8 cellular contexts compared by ENCODE assay signal in genomic region chr12:108854453-108855283, GRCh38. TPM values are rescaled to one million over a fixed set of nuclear protein-coding genes. Genes with fewer than 3 reads are reported as not detected.
DNase-seq lines count a peak whose midpoint lies in the region; ATAC-seq, FAIRE-seq and TF ChIP-seq lines count a peak whose summit lies in the region.

No MANE protein-coding gene starts in this region.

- H3K4ac ChIP-seq in H1 (replicated peaks; ENCODE audit: insufficient read length, low read depth, low read length), result no peak overlapping the region

- CTCF ChIA-PET in PC-3 (lab: Charles Lee) (no interaction called here), H1 (lab: Charles Lee; ENCODE audit: partially characterized antibody) (no interaction called here)

- peak overlapping the region; percentile 44 for H3K4me3 Mint-ChIP-seq in nephron progenitor cell

- H2BK20ac ChIP-seq in H1 (ENCODE audit: low read length), result no peak overlapping the region

- peaks cover 21% of the 10 kb centered on the region for H3F3A ChIP-seq in PC-3 (ENCODE audit: low read length, unreplicated experiment)

- no TSS peak for BruUV-seq in PC-3 (replicated peaks; lab: Mats Ljungman, UMichigan)

- H2BK120ac ChIP-seq in H1 (replicated peaks; ENCODE audit: low read depth, low read length), result no peak overlapping the region

- ATAC-seq in PC-3, result peak; percentile 40
- ATAC-seq in GM18861 (IDR thresholded peaks at IDR 0.05; ENCODE audit: unreplicated experiment), result no peak
- ATAC-seq in GM19455 (IDR thresholded peaks at IDR 0.05; ENCODE audit: unreplicated experiment), result no peak

- TF ChIP-seq RAD21 in H1 (IDR thresholded peaks at IDR 0.05 in 1 of 2, conservative IDR thresholded peaks at IDR 0.05 in 1 of 2; ENCODE audit: low read depth in 2 of 2, low read length in 2 of 2), result no peak

- H3K4me2 ChIP-seq in PC-3 (ENCODE audit: low read length), result peak overlapping the region; percentile 94
- H3K4me2 ChIP-seq in H1 (ENCODE audit: insufficient read depth in 1 of 2, low read depth in 2 of 2, low read length in 2 of 2), result no peak overlapping the region

- H3K56ac ChIP-seq in H1 (replicated peaks; ENCODE audit: insufficient read length, low read depth, low read length), result no peak overlapping the region

- H3K9ac ChIP-seq in PC-3 (ENCODE audit: low read length) (peak overlapping the region; percentile 68), H1 (replicated peaks in 1 of 4; ENCODE audit: extremely low read depth in 1 of 4, low read depth in 3 of 4, low read length in 3 of 4) (no peak overlapping the region)

- H2BK12ac ChIP-seq in H1 (ENCODE audit: low read depth, low read length), result no peak overlapping the region

- H3K9me3 Mint-ChIP-seq in nephron progenitor cell, result peaks cover 7% of the 10 kb centered on the region

- H2BK5ac ChIP-seq in H1 (ENCODE audit: low read depth, low read length), result no peak overlapping the region

- no peak overlapping the region for H4K5ac ChIP-seq in H1 (ENCODE audit: insufficient read length, low read depth, low read length)

- H3K4me1 ChIP-seq in PC-3 (ENCODE audit: insufficient read depth, low read length) (peaks cover 29% of the 10 kb centered on the region), H1 (replicated peaks in 1 of 4; ENCODE audit: control insufficient read depth in 3 of 4, insufficient read depth in 4 of 4, low read length in 3 of 4) (peaks cover 4 to 29% (median 18%) of the 10 kb centered on the region in 4 experiments)

- H3K4me3 ChIP-seq in PC-3 (ENCODE audit: low read length), result peak overlapping the region; percentile 21; the same call in 1 of the 2 replicates
- H3K4me3 ChIP-seq in H1 (ENCODE audit: extremely low read depth in 1 of 4, insufficient read depth in 2 of 4, low read depth in 3 of 4, low read length in 4 of 4), result no peak overlapping the region

- no peak overlapping the region for H3K27ac Mint-ChIP-seq in nephron progenitor cell

- H3K18ac ChIP-seq in H1 (ENCODE audit: extremely low read depth, low read length), result no peak overlapping the region

- peaks cover 14% of the 10 kb centered on the region for H3K23me2 ChIP-seq in H1 (ENCODE audit: low read depth, low read length)

- H3K27ac ChIP-seq in PC-3 (ENCODE audit: low read length) (peak overlapping the region; percentile 88), H1 (ENCODE audit: low read depth, low read length) (no peak overlapping the region)

- no peak overlapping the region for H4K8ac ChIP-seq in H1 (ENCODE audit: extremely low read depth, insufficient read depth, low read length)

- no peak for TF ChIP-seq EP300 in H1 (IDR thresholded peaks at IDR 0.05; ENCODE audit: borderline replicate concordance in 1 of 2, low read depth in 2 of 2, low read length in 2 of 2)

- peak; percentile 99 for DNase-seq in ELR (ENCODE audit: low read depth)
- DNase-seq in PC-3, result peak; percentile 87
- DNase-seq in H1 (ENCODE audit: low read depth in 1 of 2, low spot score in 2 of 2), result no peak
- DNase-seq in nephron progenitor cell, result no peak
- no peak for DNase-seq in NCI-H748 (lab: John Stamatoyannopoulos, UW; ENCODE audit: unreplicated experiment)
- no peak for DNase-seq in DMS79 treated with DMSO at 0.1 percent for 48 hours (lab: John Stamatoyannopoulos, UW)

- no peak overlapping the region for H3K14ac ChIP-seq in H1 (ENCODE audit: insufficient read length)

- no peak overlapping the region for H3K23ac ChIP-seq in H1 (ENCODE audit: insufficient read length)

- peaks cover 69% of the 10 kb centered on the region for H3K4me1 Mint-ChIP-seq in nephron progenitor cell

- no peaks in the 10 kb centered on the region for H3K9me3 ChIP-seq in PC-3 (ENCODE audit: low read length)
- H3K9me3 ChIP-seq in H1 (ENCODE audit: insufficient read depth in 2 of 2, low read depth in 1 of 2, low read length in 1 of 2), result 0 out of 4 replicates have a peak, but pooled peaks cover 0 to 4% of the 10 kb centered on the region in 2 experiments

- H2AFZ ChIP-seq in PC-3 (ENCODE audit: low read length), result no peak overlapping the region
- no peak overlapping the region for H2AFZ ChIP-seq in H1 (ENCODE audit: low read length)

- H3K36me3 ChIP-seq in PC-3 (ENCODE audit: low read depth, low read length) (peaks cover 15% of the 10 kb centered on the region), H1 (ENCODE audit: control insufficient read depth in 2 of 4, insufficient read depth in 4 of 4, low read length in 3 of 4) (peaks cover 0 to 10% (median 0%) of the 10 kb centered on the region in 4 experiments; a peak in 1 of 8 replicates)

- POLR2A ChIA-PET in PC-3 (lab: Charles Lee; ENCODE audit: unreplicated experiment), result no interaction called here
- POLR2A ChIA-PET in H1 (lab: Charles Lee; ENCODE audit: partially characterized antibody), result no interaction called here

- H3K79me2 ChIP-seq in PC-3 (ENCODE audit: low read length) (peaks cover 60% of the 10 kb centered on the region), H1 (ENCODE audit: control insufficient read depth in 1 of 2, insufficient read depth in 2 of 2, low read length in 2 of 2) (peaks cover 0 to 31% of the 10 kb centered on the region in 2 experiments; a peak in 2 of 4 replicates)

- H4K20me1 ChIP-seq in PC-3 (ENCODE audit: low read length), result peaks cover 7% of the 10 kb centered on the region; the same call in 1 of the 2 replicates
- H4K20me1 ChIP-seq in H1 (replicated peaks in 1 of 2; ENCODE audit: control insufficient read depth in 1 of 2, insufficient read depth in 2 of 2, low read length in 2 of 2), result peaks cover 2 to 6% of the 10 kb centered on the region in 2 experiments

- TF ChIP-seq POLR2A in H1 (IDR thresholded peaks at IDR 0.05; ENCODE audit: control extremely low read depth in 1 of 2, low read depth in 2 of 2, low read length in 2 of 2), result no peak

- WGBS in H1 (ENCODE audit: extremely low coverage in 1 of 2, insufficient coverage in 1 of 2, insufficient read length in 1 of 2, insufficient replicate concordance in 2 of 2, low coverage in 1 of 2, low lambda C conversion rate in 2 of 2, missing lambda C conversion rate in 1 of 2), 2 experiments, result 93% methylated on average over 13 of the region's 13 CpGs; no CpG with 5 or more reads in 1 of the 2 experiments

- TF ChIP-seq CTCF in PC-3 (conservative IDR thresholded peaks at IDR 0.05; ENCODE audit: low read depth, low read length), result no peak
- TF ChIP-seq CTCF in H1 (IDR thresholded peaks at IDR 0.05; ENCODE audit: control extremely low read depth in 1 of 3, insufficient read depth in 1 of 3, low read depth in 1 of 3, low read length in 3 of 3), result no peak
- no peak for TF ChIP-seq CTCF in nephron progenitor cell (IDR thresholded peaks at IDR 0.05)

- peaks cover 13% of the 10 kb centered on the region for H3K79me1 ChIP-seq in H1 (ENCODE audit: low read depth, low read length)

- no peaks in the 10 kb centered on the region for H3K9me2 ChIP-seq in PC-3 (replicated peaks; ENCODE audit: low read length)

- peaks cover 47% of the 10 kb centered on the region for H3K36me3 Mint-ChIP-seq in nephron progenitor cell (ENCODE audit: low read depth)

- H2BK15ac ChIP-seq in H1 (ENCODE audit: low read length), result no peak overlapping the region

- no peaks in the 10 kb centered on the region for H3K27me3 ChIP-seq in PC-3 (ENCODE audit: low read length)
- peaks cover 0 to 2% (median 0%) of the 10 kb centered on the region in 4 experiments; a peak in 3 of 7 replicates for H3K27me3 ChIP-seq in H1 (replicated peaks in 1 of 4; ENCODE audit: control insufficient read depth in 3 of 4, extremely low read depth in 1 of 4, insufficient read depth in 3 of 4, low read length in 3 of 4)

- peaks cover 4% of the 10 kb centered on the region for H3K27me3 Mint-ChIP-seq in nephron progenitor cell (ENCODE audit: low read depth, poor library complexity)

- intact Hi-C loops in PC-3 (cut with micrococcal nuclease), result loop anchor here (2.0 to 5.0 kb wide), 4 partner anchors 16 to 292 kb away; partner anchors contain the start of genes CORO1C, ISCU and SART3

- no peak overlapping the region for H2AK5ac ChIP-seq in H1 (ENCODE audit: low read depth, low read length)

- no peak for FAIRE-seq in H1 (lab: Jason Lieb, UNC)

- no peak overlapping the region for H4K91ac ChIP-seq in H1 (replicated peaks; ENCODE audit: insufficient read length, low read length)

TF ChIP-seq in H1, 55 proteins besides CTCF, POLR2A, EP300 and RAD21 (continues in another document):
- TF ChIP-seq ATF2 (IDR thresholded peaks at IDR 0.05; ENCODE audit: low read length), result no peak

RNA-seq across cellular contexts. Expression of gene SSH1, which starts 2.7 kb away (rescaled TPM):
- total RNA-seq in PC-3 (2014; rRNA removed), result 17.2 and 24.2 TPM in 2 replicates
- 17.0 and 17.9 TPM in 2 replicates for total RNA-seq in H1 (2021; fragmentation: NEBNext Ultra II Directional; extraction: Animal tissue kit (Norgen Biotek cat#: 25700))
- 5.3 and 8.0 TPM in 2 replicates for polyA plus RNA-seq in H1 (2011; rRNA removed)
- 6.3 TPM for polyA plus RNA-seq in H1 (2011; cell fraction: cytosol; rRNA removed)
- 10.6 TPM for polyA plus RNA-seq in H1 (2011; cell fraction: nucleus; rRNA removed)
- polyA plus RNA-seq in H1 (2012, experiment 1 of 2), result 5.9 to 8.2 TPM (median 7.4 TPM) in 4 replicates
- polyA plus RNA-seq in H1 (2012, experiment 2 of 2), result 2.1 TPM
- polyA plus RNA-seq in H1 (2013, experiment 1 of 2), result 7.6 TPM
- 7.2 TPM for polyA plus RNA-seq in H1 (2013, experiment 2 of 2)
- 13.0 and 14.6 TPM in 2 replicates for polyA minus RNA-seq in H1 (2011; rRNA and poly(A)+ RNA removed)
- 9.3 TPM for polyA minus RNA-seq in H1 (2011; cell fraction: cytosol; rRNA and poly(A)+ RNA removed)
- polyA minus RNA-seq in H1 (2011; cell fraction: nucleus; rRNA and poly(A)+ RNA removed), result 11.7 TPM

RNA-seq across cellular contexts. Expression of gene DAO, which starts 25.2 kb away (rescaled TPM):
- total RNA-seq in PC-3 (2014; rRNA removed), result not detected in 2 replicates
- total RNA-seq in H1 (2021; fragmentation: NEBNext Ultra II Directional; extraction: Animal tissue kit (Norgen Biotek cat#: 25700)), result not detected in 2 replicates
- polyA plus RNA-seq in H1 (2011; rRNA removed), result not detected in 2 replicates
- not detected for polyA plus RNA-seq in H1 (2011; cell fraction: cytosol; rRNA removed)
- not detected for polyA plus RNA-seq in H1 (2011; cell fraction: nucleus; rRNA removed)
- polyA plus RNA-seq in H1 (2012, experiment 1 of 2), result not detected in 4 replicates
- polyA plus RNA-seq in H1 (2012, experiment 2 of 2), result not detected
- not detected for polyA plus RNA-seq in H1 (2013, experiment 1 of 2)
- 0.04 TPM for polyA plus RNA-seq in H1 (2013, experiment 2 of 2)
- not detected in 2 replicates for polyA minus RNA-seq in H1 (2011; rRNA and poly(A)+ RNA removed)
- not detected for polyA minus RNA-seq in H1 (2011; cell fraction: cytosol; rRNA and poly(A)+ RNA removed)
- not detected for polyA minus RNA-seq in H1 (2011; cell fraction: nucleus; rRNA and poly(A)+ RNA removed)

Comparison
In these comparisons a context has a peak if more than half of its experiments do, and no peak if none do; other contexts are left out.
1. DNase-seq: peak in ELR (single experiment) and PC-3 (single experiment); none in H1 (0 of 2), nephron progenitor cell (single experiment), NCI-H748 (single experiment) and DMS79 treated with DMSO at 0.1 percent for 48 hours (single experiment).